In genomic region chr1:172900359-172900997, GRCh38 we compare ENCODE assay signal across 1 cellular context.
TF ChIP-seq lines count a peak whose summit lies in the region.

No MANE protein-coding gene starts in this region.

TF ChIP-seq in endothelial cell of umbilical vein, 7 proteins besides CTCF, POLR2A, EP300 and RAD21:
- no peak for TF ChIP-seq MYC (IDR thresholded peaks at IDR 0.05; ENCODE audit: low read depth, low read length)
- TF ChIP-seq FOS (IDR thresholded peaks at IDR 0.05; ENCODE audit: borderline replicate concordance, insufficient read depth, low read length), result no peak
- no peak for TF ChIP-seq JUN (IDR thresholded peaks at IDR 0.05; ENCODE audit: borderline replicate concordance, insufficient read depth, insufficient read length, low read depth)
- no peak for TF ChIP-seq EZH2 (IDR thresholded peaks at IDR 0.05; ENCODE audit: borderline replicate concordance, low read depth, low read length, severe bottlenecking)
- TF ChIP-seq POLR2AphosphoS5 (IDR thresholded peaks at IDR 0.05; ENCODE audit: insufficient read depth, low read depth, low read length), result no peak
- TF ChIP-seq MAX (IDR thresholded peaks at IDR 0.05; ENCODE audit: insufficient read depth, insufficient read length), result no peak
TF ChIP-seq in endothelial cell of umbilical vein: peak in this region for 0.
